ENCODE assay signal across 14 cellular contexts in genomic region chr7:503575-504111, GRCh38. TPM values are rescaled to one million over a fixed set of nuclear protein-coding genes. Genes with fewer than 3 reads are reported as not detected.
A peak's percentile ranks its signal among the peaks of the same experiment; 100 is the strongest.
DNase-seq lines count a peak whose midpoint lies in the region; ATAC-seq, FAIRE-seq and TF ChIP-seq lines count a peak whose summit lies in the region.
"Had no signal": no experiment of that assay in that cellular context is flagged by ENCODE, and none has a peak within 500 bp of the region (broad histone marks: within the 10 kb centered on the region; RNA-seq: fewer than 3 reads in every experiment).

No MANE protein-coding gene starts in this region.

- peak overlapping the region; percentile 1 for H2BK15ac ChIP-seq in neuronal stem cell (ENCODE audit: low read length)

- CTCF ChIA-PET in A549 (lab: Yijun Ruan, JAX), result interaction anchor here (0.9 to 1.4 kb wide), 5 partner anchors 11 to 181 kb away, joined by 3 to 7 read pairs (median 3); no protein-coding TSS in a partner anchor

- no peak overlapping the region for H2BK120ac ChIP-seq in neuronal stem cell (ENCODE audit: low read depth, low read length)

- H3K14ac ChIP-seq in neuronal stem cell (ENCODE audit: low read length), result no peak overlapping the region

- TF ChIP-seq CTCF in A549 (IDR thresholded peaks at IDR 0.05) (no peak), right atrium auricular region (IDR thresholded peaks at IDR 0.05) (no peak)

- H3K9ac ChIP-seq in adipocyte (ENCODE audit: low read length), result peak overlapping the region; percentile 52
- no peak overlapping the region for H3K9ac ChIP-seq in neuronal stem cell (ENCODE audit: low read depth, low read length, poor library complexity)

- no peak overlapping the region for H3K27ac Mint-ChIP-seq in naive thymus-derived CD8-positive, alpha-beta T cell
- H3K27ac Mint-ChIP-seq: activated T-helper 17 cell treated with anti-CD3 and anti-CD28 coated beads, Interleukin-2, amount 50 U/mL, for 72 hours had no signal

- H2AFZ ChIP-seq in neuronal stem cell (ENCODE audit: low read length), result no peak overlapping the region

- H3K23ac ChIP-seq in neuronal stem cell (ENCODE audit: low read depth, low read length, poor library complexity), result no peak overlapping the region

- H4K91ac ChIP-seq in neuronal stem cell (ENCODE audit: low read depth, low read length, poor library complexity), result no peak overlapping the region

- no peaks in the 10 kb centered on the region for H3K36me3 Mint-ChIP-seq in naive thymus-derived CD8-positive, alpha-beta T cell

- ATAC-seq in A549 (peak; percentile 78 to 88), HG02642 (IDR thresholded peaks at IDR 0.05; ENCODE audit: poor library complexity, unreplicated experiment) (no peak)
- ATAC-seq in naive thymus-derived CD8-positive, alpha-beta T cell, result no peak
- ATAC-seq: activated T-helper 17 cell treated with anti-CD3 and anti-CD28 coated beads, Interleukin-2, amount 50 U/mL, for 72 hours had no signal

- no peak overlapping the region for H4K8ac ChIP-seq in neuronal stem cell (ENCODE audit: low read depth, low read length)

- H3K9me3 ChIP-seq in A549 (no peaks in the 10 kb centered on the region), adipocyte (ENCODE audit: control insufficient read depth, low read length) (no peaks in the 10 kb centered on the region), right atrium auricular region (no peaks in the 10 kb centered on the region), neuronal stem cell (replicated peaks in 1 of 2; ENCODE audit: control insufficient read depth in 2 of 2, insufficient read depth in 1 of 2, low read depth in 1 of 2, low read length in 2 of 2) (peaks cover 0 to 3% of the 10 kb centered on the region in 2 donors)
- H3K9me3 ChIP-seq: SJSA1 had no signal

- no peak overlapping the region for H3K4me3 ChIP-seq in A549
- no peak overlapping the region for H3K4me3 ChIP-seq in adipocyte (ENCODE audit: low read length)
- no peak overlapping the region for H3K4me3 ChIP-seq in right atrium auricular region
- no peak overlapping the region for H3K4me3 ChIP-seq in neuronal stem cell (ENCODE audit: low read length in 2 of 2)
- H3K4me3 ChIP-seq: SJSA1 had no signal

- no peaks in the 10 kb centered on the region for H3K79me1 ChIP-seq in neuronal stem cell (ENCODE audit: low read depth, low read length)

- peak overlapping the region; percentile 57 for H3K4me2 ChIP-seq in A549
- H3K4me2 ChIP-seq in neuronal stem cell (ENCODE audit: insufficient read depth, low read length, poor library complexity, severe bottlenecking), result no peak overlapping the region

- H3K27me3 Mint-ChIP-seq in naive thymus-derived CD8-positive, alpha-beta T cell, result no peaks in the 10 kb centered on the region
- H3K27me3 Mint-ChIP-seq: activated T-helper 17 cell treated with anti-CD3 and anti-CD28 coated beads, Interleukin-2, amount 50 U/mL, for 72 hours had no signal

- WGBS in A549 (ENCODE audit: missing lambda C conversion rate), result 11% methylated on average over 13 of the region's 20 CpGs
- WGBS in neuronal stem cell (ENCODE audit: extremely low coverage in 2 of 2, insufficient read length in 2 of 2, insufficient replicate concordance in 1 of 2), 2 donors, result no CpG with 5 or more reads among the region's 20 CpGs

- peak overlapping the region; percentile 56 to 86 for H3K27ac ChIP-seq in A549
- H3K27ac ChIP-seq in right atrium auricular region, result peak overlapping the region; percentile 4 to 63
- H3K27ac ChIP-seq in neuronal stem cell (replicated peaks; ENCODE audit: low read length), result no peak overlapping the region
- H3K27ac ChIP-seq: SJSA1 had no signal

- POLR2A ChIA-PET in A549 (lab: Yijun Ruan, JAX), result interaction anchor here (0.8 kb wide), 1 partner anchor 15 kb away, joined by 5 read pairs; no protein-coding TSS in a partner anchor
- POLR2A ChIA-PET in naive thymus-derived CD8-positive, alpha-beta T cell (lab: Charles Lee), result no interaction called here

- no peaks in the 10 kb centered on the region for H3K9me3 Mint-ChIP-seq in naive thymus-derived CD8-positive, alpha-beta T cell
- H3K9me3 Mint-ChIP-seq: activated T-helper 17 cell treated with anti-CD3 and anti-CD28 coated beads, Interleukin-2, amount 50 U/mL, for 72 hours; central memory CD8-positive, alpha-beta T cell had no signal

- TF ChIP-seq POLR2A in A549 (IDR thresholded peaks at IDR 0.05; ENCODE audit: low read length), result no peak

- peaks cover 4% of the 10 kb centered on the region for H3K36me3 ChIP-seq in adipocyte (ENCODE audit: control insufficient read depth, insufficient read depth, low read length, severe bottlenecking)
- H3K36me3 ChIP-seq in right atrium auricular region, result peaks cover 65% of the 10 kb centered on the region
- peaks cover 0 to 2% of the 10 kb centered on the region in 2 donors for H3K36me3 ChIP-seq in neuronal stem cell (replicated peaks in 1 of 2; ENCODE audit: control insufficient read depth in 2 of 2, insufficient read depth in 2 of 2, low read length in 2 of 2)

- peak overlapping the region; percentile 98 for H2AK5ac ChIP-seq in neuronal stem cell (ENCODE audit: low read depth, low read length)

- H3K18ac ChIP-seq in neuronal stem cell (ENCODE audit: low read length), result peak overlapping the region; percentile 46

- DNase-seq in A549 (ENCODE audit: low read depth in 1 of 2, low spot score in 1 of 2) (peak; percentile 66 to 78), adipocyte (ENCODE audit: low read depth) (no peak), right atrium auricular region (ENCODE audit: low spot score) (no peak), neuronal stem cell (ENCODE audit: low spot score) (no peak), SHP77 treated with DMSO at 0.1 percent for 48 hours (lab: John Stamatoyannopoulos, UW) (no peak), SHP77 (lab: John Stamatoyannopoulos, UW) (no peak)
- no peak for DNase-seq in naive thymus-derived CD8-positive, alpha-beta T cell
- DNase-seq: activated CD4-positive, alpha-beta T cell treated with anti-CD3 and anti-CD28 coated beads for 1 hour; DMS 273 treated with DMSO at 0.1 percent for 48 hours; NCI-H446 had no signal

- H3K27me3 ChIP-seq in adipocyte (replicated peaks; ENCODE audit: control insufficient read depth, insufficient read depth, low read length), result no peaks in the 10 kb centered on the region
- H3K27me3 ChIP-seq in right atrium auricular region, result no peaks in the 10 kb centered on the region
- H3K27me3 ChIP-seq in neuronal stem cell (ENCODE audit: control insufficient read depth in 3 of 3, insufficient read depth in 3 of 3, low read depth in 1 of 3, low read length in 3 of 3), result peaks cover 0 to under 1% (median 0%) of the 10 kb centered on the region in 3 experiments
- H3K27me3 ChIP-seq: SJSA1 had no signal

- TF ChIP-seq RAD21 in A549 (conservative IDR thresholded peaks at IDR 0.05 in 1 of 2, IDR thresholded peaks at IDR 0.05 in 1 of 2), result no peak

- H3K4me1 ChIP-seq in A549, result peaks cover 25% of the 10 kb centered on the region
- peaks cover 7% of the 10 kb centered on the region for H3K4me1 ChIP-seq in adipocyte (ENCODE audit: control insufficient read depth, insufficient read depth, low read length)
- H3K4me1 ChIP-seq in right atrium auricular region, result peaks cover 0 to 27% of the 10 kb centered on the region in 2 donors
- H3K4me1 ChIP-seq in neuronal stem cell (ENCODE audit: control insufficient read depth in 2 of 2, insufficient read depth in 1 of 2, low read depth in 1 of 2, low read length in 2 of 2), result peaks cover 0 to 6% of the 10 kb centered on the region in 2 donors
- H3K4me1 ChIP-seq: SJSA1 had no signal

- H3K4me3 Mint-ChIP-seq in naive thymus-derived CD8-positive, alpha-beta T cell, result no peak overlapping the region
- H3K4me3 Mint-ChIP-seq: activated T-helper 17 cell treated with anti-CD3 and anti-CD28 coated beads, Interleukin-2, amount 50 U/mL, for 72 hours; central memory CD8-positive, alpha-beta T cell had no signal

- FAIRE-seq in A549 (lab: Jason Lieb, UNC), result no peak

- no peak for TF ChIP-seq EP300 in A549 (IDR thresholded peaks at IDR 0.05)

- H2BK12ac ChIP-seq in neuronal stem cell (ENCODE audit: low read length), result no peak overlapping the region

- H3K4ac ChIP-seq in neuronal stem cell (ENCODE audit: low read length), result no peak overlapping the region

- H3K4me1 Mint-ChIP-seq in naive thymus-derived CD8-positive, alpha-beta T cell, result peaks cover 0 to 2% (median 0%) of the 10 kb centered on the region in 4 donors
- H3K4me1 Mint-ChIP-seq: central memory CD8-positive, alpha-beta T cell had no signal

- no peak overlapping the region for H2BK5ac ChIP-seq in neuronal stem cell (ENCODE audit: low read length)

TF ChIP-seq in A549, 52 proteins besides CTCF, POLR2A, EP300 and RAD21:
- TF ChIP-seq HDAC2 (IDR thresholded peaks at IDR 0.05) (no peak), ZFP36 (IDR thresholded peaks at IDR 0.05; ENCODE audit: borderline replicate concordance, partially characterized antibody) (no peak), KDM1A (IDR thresholded peaks at IDR 0.05; ENCODE audit: low read depth) (no peak), MAX (IDR thresholded peaks at IDR 0.05) (peak; percentile 18; the same call in 1 of the 2 replicates), FOXS1 (CRISPR knock-in tag; IDR thresholded peaks at IDR 0.05) (no peak), MYC (IDR thresholded peaks at IDR 0.05; ENCODE audit: borderline replicate concordance, low read length) (no peak), NR3C1 (IDR thresholded peaks at IDR 0.05) (no peak), GATA3 (IDR thresholded peaks at IDR 0.05; ENCODE audit: borderline replicate concordance) (0 out of 2 replicates have a peak, but pooled peaks have one; percentile 9), HEYL (CRISPR knock-in tag; IDR thresholded peaks at IDR 0.05) (no peak), TFCP2L1 (CRISPR knock-in tag; IDR thresholded peaks at IDR 0.05) (no peak), FOSB (CRISPR knock-in tag; IDR thresholded peaks at IDR 0.05) (no peak), RCOR1 (IDR thresholded peaks at IDR 0.05; ENCODE audit: low read depth, low read length) (no peak)
TF ChIP-seq in A549: peak in this region for 2.

RNA-seq across cellular contexts. Expression of gene PDGFA, which starts 16.0 kb away (rescaled TPM):
- polyA plus RNA-seq in A549 (2011; rRNA removed), result 11.3 and 12.8 TPM in 2 replicates
- 7.4 and 8.4 TPM in 2 replicates for polyA plus RNA-seq in A549 (2012; cell fraction: cytosol; rRNA removed)
- polyA plus RNA-seq in A549 (2012; cell fraction: nucleus; rRNA removed), result 8.7 and 12.6 TPM in 2 replicates
- polyA plus RNA-seq in A549 (2017; fragmentation: RNase III; extraction: RNeasy Plus Mini Kit Qiagen cat#74134 plus additional on column Dnase treatment), result 14.2 to 16.3 TPM (median 14.9 TPM) in 3 replicates
- 34.7 and 41.5 TPM in 2 replicates for polyA minus RNA-seq in A549 (2011; rRNA and poly(A)+ RNA removed)
- total RNA-seq in right atrium auricular region, result 10 to 100 TPM; 31.8 to 34.2 TPM
- polyA plus RNA-seq in neuronal stem cell (2013, experiment 1 of 2), result 6.2 TPM
- polyA plus RNA-seq in neuronal stem cell (2013, experiment 2 of 2), result 5.7 TPM
- total RNA-seq in naive thymus-derived CD8-positive, alpha-beta T cell, result under 1 TPM; 0.21 to 0.30 TPM
- polyA plus RNA-seq in naive thymus-derived CD8-positive, alpha-beta T cell, result not detected

Comparison
In these comparisons a context has a peak if more than half of its experiments do, and no peak if none do; other contexts are left out.
1. ATAC-seq: peak in A549 (2 of 2); none in naive thymus-derived CD8-positive, alpha-beta T cell (0 of 2) and HG02642 (single experiment).
2. DNase-seq: peak in A549 (2 of 2); none in adipocyte (single experiment), right atrium auricular region (single experiment), neuronal stem cell (single experiment), naive thymus-derived CD8-positive, alpha-beta T cell (0 of 10), SHP77 treated with DMSO at 0.1 percent for 48 hours (single experiment) and SHP77 (0 of 2).
3. RNA of gene PDGFA, which starts 16.0 kb away (total RNA-seq): 31.8 to 34.2 TPM in right atrium auricular region; 0.21 to 0.30 TPM in naive thymus-derived CD8-positive, alpha-beta T cell; every median in the first group is over 10 times any median in the second.